ENCODE assay signal across 8 cellular contexts in the genomic region with DNA sequence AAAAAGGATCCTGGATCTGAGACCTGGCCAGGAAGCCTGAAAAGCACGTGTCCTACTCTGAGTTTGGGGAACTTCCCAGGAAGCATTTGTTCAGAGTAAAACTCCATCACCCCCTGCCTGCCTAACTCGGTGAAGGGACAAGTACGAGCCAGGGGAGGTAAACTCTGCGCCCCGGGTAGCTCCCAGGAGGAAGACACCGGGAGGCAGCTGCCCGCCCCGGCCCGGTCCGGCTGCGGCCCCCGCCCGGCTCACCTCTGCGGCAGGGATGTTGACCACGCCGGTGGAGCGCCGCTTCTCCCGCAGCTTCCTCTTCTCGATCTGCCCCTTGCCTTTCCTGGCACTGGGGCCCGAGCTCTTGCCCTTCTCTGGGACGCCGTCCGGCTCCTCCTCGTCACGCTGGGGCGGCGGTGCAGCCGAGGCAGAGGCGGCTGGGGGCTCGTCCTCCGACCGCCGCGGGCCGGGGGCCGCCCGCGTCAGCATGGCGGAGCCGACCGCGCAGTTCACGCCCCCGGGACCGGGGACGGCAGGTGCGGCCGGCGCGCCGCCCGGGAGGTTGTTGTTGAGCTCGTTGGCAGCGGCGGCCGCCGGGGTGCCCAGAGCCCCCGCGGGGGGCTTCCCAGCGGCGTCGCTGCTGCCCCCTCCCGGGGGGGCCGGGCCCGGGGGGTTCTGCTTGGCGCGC. TPM values are rescaled to one million over a fixed set of nuclear protein-coding genes. Genes with fewer than 3 reads are reported as not detected.
DNase-seq lines count a peak whose midpoint lies in the region; ATAC-seq, FAIRE-seq and TF ChIP-seq lines count a peak whose summit lies in the region.

No MANE protein-coding gene starts in this region.

- no peak for FAIRE-seq in pancreas (lab: Jason Lieb, UNC)

- no peak for DNase-seq in AG04450 (ENCODE audit: low read depth, low spot score)
- peak; percentile 54 for DNase-seq in GM10248 (ENCODE audit: extremely low spot score)
- DNase-seq in HEK293T (ENCODE audit: extremely low spot score): peak; percentile 33
- DNase-seq in MM.1S: peak; percentile 39
- no peak for DNase-seq in activated T-helper 2 cell treated with anti-CD3 and anti-CD28 coated beads, Interferon-gamma antibody, Interleukin-2, Interleukin-4, amounts not matched to agents 10 μg/mL and 5 μg/mL and 100 μg/mL, durations not matched to agents 14 hours and 24 hours and 36 hours (ENCODE audit: low spot score)
- DNase-seq in cardiac septum (ENCODE audit: low spot score): peak; percentile 80
- DNase-seq in pancreas: peak; percentile 22 to 84 (median 54)
- no peak for DNase-seq in NK-92 treated with Interleukin-12 subunit alpha and Interleukin-12 subunit beta, amount 100 ng/mL, for 24 hours (lab: John Stamatoyannopoulos, UW)

- H3K9me3 Mint-ChIP-seq in activated T-helper 2 cell treated with anti-CD3 and anti-CD28 coated beads, Interferon-gamma antibody, Interleukin-2, Interleukin-4, amounts not matched to agents 10 μg/mL and 5 μg/mL and 100 μg/mL, durations not matched to agents 14 hours and 24 hours and 36 hours: no peaks in the 10 kb centered on the region

- no peaks in the 10 kb centered on the region for H3K36me3 Mint-ChIP-seq in activated T-helper 2 cell treated with anti-CD3 and anti-CD28 coated beads, Interferon-gamma antibody, Interleukin-2, Interleukin-4, amounts not matched to agents 10 μg/mL and 5 μg/mL and 100 μg/mL, durations not matched to agents 14 hours and 24 hours and 36 hours (ENCODE audit: low read depth)

- H3K27me3 ChIP-seq in AG04450 (ENCODE audit: control insufficient read depth, insufficient read depth, low read length) (no peaks in the 10 kb centered on the region), MM.1S (replicated peaks; ENCODE audit: insufficient read depth, low read length) (no peaks in the 10 kb centered on the region), pancreas (no peaks in the 10 kb centered on the region)

- peaks cover 56% of the 10 kb centered on the region for H3K79me2 ChIP-seq in MM.1S (ENCODE audit: low read length)

- H3K4me1 Mint-ChIP-seq in activated T-helper 2 cell treated with anti-CD3 and anti-CD28 coated beads, Interferon-gamma antibody, Interleukin-2, Interleukin-4, amounts not matched to agents 10 μg/mL and 5 μg/mL and 100 μg/mL, durations not matched to agents 14 hours and 24 hours and 36 hours (ENCODE audit: low read depth): peaks cover 14% of the 10 kb centered on the region

- peak overlapping the region; percentile 84 for H3K27ac ChIP-seq in AG04450 (ENCODE audit: low read depth, low read length)
- H3K27ac ChIP-seq in MM.1S (ENCODE audit: low read length): peak overlapping the region; percentile 58; the same call in 1 of the 2 replicates
- H3K27ac ChIP-seq in pancreas: peak overlapping the region; percentile 86 to 96 (median 94)

- peak overlapping the region; percentile 71; the same call in 1 of the 2 replicates for H3K9ac ChIP-seq in MM.1S (ENCODE audit: low read length)

- TF ChIP-seq CTCF in AG04450 (IDR thresholded peaks at IDR 0.05; ENCODE audit: low read depth, low read length) (no peak), GM10248 (IDR thresholded peaks at IDR 0.05; ENCODE audit: control extremely low read depth, extremely low read depth, low read depth, missing control alignments) (no peak), MM.1S (IDR thresholded peaks at IDR 0.05; ENCODE audit: low read length) (no peak), pancreas (IDR thresholded peaks at IDR 0.05) (no peak)

- WGBS in pancreas, 2 donors: 1% methylated on average over 43 to 68 of the region's 68 CpGs

- CTCF ChIA-PET in AG04450 (lab: Charles Lee) (interaction anchor here (1.1 to 2.0 kb wide), 5 partner anchors 48 to 580 kb away, joined by 3 to 6 read pairs (median 4); no protein-coding TSS in a partner anchor), GM10248 (lab: Yijun Ruan, JAX) (interaction anchor here (0.8 to 4.0 kb wide), 13 partner anchors 9 to 546 kb away, joined by 3 to 18 read pairs (median 3); no protein-coding TSS in a partner anchor), HEK293T (lab: Yijun Ruan, JAX) (interaction anchor here (0.6 to 1.0 kb wide), 2 partner anchors 16 to 1089 kb away, joined by 3 read pairs; no protein-coding TSS in a partner anchor)

- H2AFZ ChIP-seq in MM.1S (ENCODE audit: low read length): peak overlapping the region; percentile 93

- H3K9me3 ChIP-seq in AG04450 (ENCODE audit: control insufficient read depth, insufficient read depth, low read length) (no peaks in the 10 kb centered on the region; the same call in 1 of the 2 replicates), MM.1S (replicated peaks; ENCODE audit: insufficient read depth, low read length) (no peaks in the 10 kb centered on the region), pancreas (no peaks in the 10 kb centered on the region)

- no peak overlapping the region for H3K27ac Mint-ChIP-seq in activated T-helper 2 cell treated with anti-CD3 and anti-CD28 coated beads, Interferon-gamma antibody, Interleukin-2, Interleukin-4, amounts not matched to agents 10 μg/mL and 5 μg/mL and 100 μg/mL, durations not matched to agents 14 hours and 24 hours and 36 hours

- intact Hi-C loops in activated T-helper 2 cell treated with anti-CD3 and anti-CD28 coated beads, Interferon-gamma antibody, Interleukin-2, Interleukin-4, amounts not matched to agents 10 μg/mL and 5 μg/mL and 100 μg/mL, durations not matched to agents 14 hours and 24 hours and 36 hours (cut with micrococcal nuclease): loop anchor here (10.0 kb wide), 1 partner anchor 245 kb away; the partner anchor contains the start of gene PPP1R12A
- intact Hi-C loops in cardiac septum (cut with DNase I): loop anchor here (5.0 to 10.0 kb wide), 2 partner anchors 132 to 245 kb away; partner anchors contain the start of gene PPP1R12A
- intact Hi-C loops in pancreas (cut with DNase I): no loop called here

- 0 out of 2 replicates have a peak, but pooled peaks cover 8% of the 10 kb centered on the region for H4K20me1 ChIP-seq in MM.1S (ENCODE audit: insufficient read depth, low read length)

- H3F3A ChIP-seq in MM.1S (ENCODE audit: insufficient read depth, low read length): peaks cover 16% of the 10 kb centered on the region; the same call in 1 of the 2 replicates

- peak; percentile 9 to 22 (median 16) for ATAC-seq in pancreas

- peak overlapping the region; percentile 73 for H3K4me2 ChIP-seq in MM.1S (ENCODE audit: low read depth, low read length)

- peak overlapping the region; percentile 75 for H3K4me3 Mint-ChIP-seq in activated T-helper 2 cell treated with anti-CD3 and anti-CD28 coated beads, Interferon-gamma antibody, Interleukin-2, Interleukin-4, amounts not matched to agents 10 μg/mL and 5 μg/mL and 100 μg/mL, durations not matched to agents 14 hours and 24 hours and 36 hours (ENCODE audit: low read depth)

- H3K36me3 ChIP-seq in MM.1S (replicated peaks; ENCODE audit: insufficient read depth, low read length) (no peaks in the 10 kb centered on the region), pancreas (no peaks in the 10 kb centered on the region)

- peak overlapping the region; percentile 90 for H3K4me3 ChIP-seq in AG04450 (ENCODE audit: low read depth, low read length)
- peak overlapping the region; percentile 94 for H3K4me3 ChIP-seq in MM.1S (ENCODE audit: low read length)
- peak overlapping the region; percentile 48 to 97 (median 84) for H3K4me3 ChIP-seq in pancreas

- H3K4me1 ChIP-seq in MM.1S (ENCODE audit: low read length) (peaks cover 5% of the 10 kb centered on the region; the same call in 1 of the 2 replicates), pancreas (peaks cover 2 to 30% (median 14%) of the 10 kb centered on the region in 3 donors)

- POLR2A ChIA-PET in AG04450 (lab: Yijun Ruan, JAX) (interaction anchor here (1.1 kb wide), 1 partner anchor 32 kb away, joined by 3 read pairs; no protein-coding TSS in a partner anchor), GM10248 (lab: Yijun Ruan, JAX) (no interaction called here), HEK293T (lab: Yijun Ruan, JAX) (interaction anchor here (0.8 to 1.4 kb wide), 5 partner anchors 10 to 142 kb away, joined by 3 to 4 read pairs (median 3); no protein-coding TSS in a partner anchor)

- no peaks in the 10 kb centered on the region for H3K9me2 ChIP-seq in MM.1S (replicated peaks; ENCODE audit: insufficient read depth, low read length)

- peaks cover 61% of the 10 kb centered on the region for H3K27me3 Mint-ChIP-seq in activated T-helper 2 cell treated with anti-CD3 and anti-CD28 coated beads, Interferon-gamma antibody, Interleukin-2, Interleukin-4, amounts not matched to agents 10 μg/mL and 5 μg/mL and 100 μg/mL, durations not matched to agents 14 hours and 24 hours and 36 hours (ENCODE audit: low read depth)

TF ChIP-seq in HEK293T, 16 proteins besides CTCF, POLR2A, EP300 and RAD21:
- TF ChIP-seq BHLHE40 (IDR thresholded peaks at IDR 0.05; ENCODE audit: borderline replicate concordance) (no peak), FOXM1 (IDR thresholded peaks at IDR 0.05; ENCODE audit: borderline replicate concordance) (peak; percentile 66)

RNA-seq across cellular contexts. Expression of gene PAWR, which starts 1.1 kb away (rescaled TPM):
- polyA plus RNA-seq in AG04450 (2011; rRNA removed): 11.2 and 15.7 TPM in 2 replicates
- 9.7 and 16.4 TPM in 2 replicates for polyA minus RNA-seq in AG04450 (2011; rRNA and poly(A)+ RNA removed)
- 2.8 and 4.1 TPM in 2 replicates for total RNA-seq in activated T-helper 2 cell treated with anti-CD3 and anti-CD28 coated beads, Interferon-gamma antibody, Interleukin-2, Interleukin-4, amounts not matched to agents 10 μg/mL and 5 μg/mL and 100 μg/mL, durations not matched to agents 14 hours and 24 hours and 36 hours
- total RNA-seq in cardiac septum: 6.6 TPM
- 10 to 100 TPM; 30.5 to 64.4 (median 42.3) TPM for total RNA-seq in pancreas
- 10 to 100 TPM; 18.8 to 22.2 TPM for polyA plus RNA-seq in pancreas

Comparison
In these comparisons a context has a peak if more than half of its experiments do, and no peak if none do; other contexts are left out.
1. DNase-seq: peak in GM10248 (single experiment), HEK293T (single experiment), MM.1S (single experiment), cardiac septum (single experiment) and pancreas (6 of 6); none in AG04450 (single experiment), activated T-helper 2 cell treated with anti-CD3 and anti-CD28 coated beads, Interferon-gamma antibody, Interleukin-2, Interleukin-4, amounts not matched to agents 10 μg/mL and 5 μg/mL and 100 μg/mL, durations not matched to agents 14 hours and 24 hours and 36 hours (single experiment) and NK-92 treated with Interleukin-12 subunit alpha and Interleukin-12 subunit beta, amount 100 ng/mL, for 24 hours (single experiment).
2. intact Hi-C loops: an anchor here in activated T-helper 2 cell treated with anti-CD3 and anti-CD28 coated beads, Interferon-gamma antibody, Interleukin-2, Interleukin-4, amounts not matched to agents 10 μg/mL and 5 μg/mL and 100 μg/mL, durations not matched to agents 14 hours and 24 hours and 36 hours (10.0 kb wide) and cardiac septum (5.0 to 10.0 kb wide); none called in pancreas.
3. Peak in every context shown above with its lines, with median percentiles within 50 percentile points of each other: H3K27ac ChIP-seq and H3K4me3 ChIP-seq.